Comparison of ENCODE assay signal across 17 cellular contexts in genomic region chr3:126622694-126623093, GRCh38. TPM values are rescaled to one million over a fixed set of nuclear protein-coding genes. Genes with fewer than 3 reads are reported as not detected.
DNase-seq lines count a peak whose midpoint lies in the region; ATAC-seq, FAIRE-seq and TF ChIP-seq lines count a peak whose summit lies in the region.
"Had no signal": no experiment of that assay in that cellular context is flagged by ENCODE, and none has a peak within 500 bp of the region (broad histone marks: within the 10 kb centered on the region; RNA-seq: fewer than 3 reads in every experiment).

No MANE protein-coding gene starts in this region.

- H3K27me3 ChIP-seq in Loucy (ENCODE audit: insufficient read depth, low read length, poor library complexity, severe bottlenecking), result no peaks in the 10 kb centered on the region
- no peaks in the 10 kb centered on the region for H3K27me3 ChIP-seq in keratinocyte (ENCODE audit: control insufficient read depth, extremely low read depth, insufficient read depth, low read length)
- no peaks in the 10 kb centered on the region for H3K27me3 ChIP-seq in smooth muscle cell (ENCODE audit: low read depth)
- H3K27me3 ChIP-seq: BLaER1 had no signal

- H3K4me1 Mint-ChIP-seq in activated naive CD4-positive, alpha-beta T cell treated with anti-CD3 and anti-CD28 coated beads for 36 hours (ENCODE audit: low read depth), result no peaks in the 10 kb centered on the region
- H3K4me1 Mint-ChIP-seq: CD8-positive, alpha-beta memory T cell had no signal

- DNase-seq in H54 (ENCODE audit: insufficient read length, low spot score) (no peak), keratinocyte (ENCODE audit: low read depth, low spot score) (no peak), smooth muscle cell (lab: John Stamatoyannopoulos, UW; ENCODE audit: unreplicated experiment) (no peak), NAMALWA (ENCODE audit: low spot score) (no peak)
- no peak for DNase-seq in activated naive CD4-positive, alpha-beta T cell treated with anti-CD3 and anti-CD28 coated beads for 36 hours
- DNase-seq: 8988T; AML-193; Caco-2; CD8-positive, alpha-beta memory T cell; DND-41; GDM1 had no signal

- peaks cover 7% of the 10 kb centered on the region for H3K36me3 Mint-ChIP-seq in activated naive CD4-positive, alpha-beta T cell treated with anti-CD3 and anti-CD28 coated beads for 36 hours (ENCODE audit: low read depth)
- H3K36me3 Mint-ChIP-seq: CD8-positive, alpha-beta memory T cell had no signal

- CTCF ChIA-PET in activated naive CD4-positive, alpha-beta T cell treated with anti-CD3 and anti-CD28 coated beads for 36 hours (lab: Charles Lee), result interaction anchor here (1.2 kb wide), 1 partner anchor 9 kb away, joined by 3 read pairs; no protein-coding TSS in a partner anchor

- no peak overlapping the region for H3K27ac Mint-ChIP-seq in activated naive CD4-positive, alpha-beta T cell treated with anti-CD3 and anti-CD28 coated beads for 36 hours
- H3K27ac Mint-ChIP-seq: CD8-positive, alpha-beta memory T cell had no signal

- H3K9me3 ChIP-seq in Loucy (ENCODE audit: insufficient read depth, low read depth, low read length), result no peaks in the 10 kb centered on the region
- no peaks in the 10 kb centered on the region for H3K9me3 ChIP-seq in keratinocyte (ENCODE audit: control insufficient read depth, low read depth, low read length)
- no peaks in the 10 kb centered on the region for H3K9me3 ChIP-seq in smooth muscle cell (replicated peaks; ENCODE audit: low read depth)
- H3K9me3 ChIP-seq: BLaER1, Caco-2 had no signal

- FAIRE-seq in H54 (lab: Jason Lieb, UNC), result peak; percentile 38
- peak; percentile 32 for FAIRE-seq in keratinocyte (lab: Jason Lieb, UNC)
- FAIRE-seq: GM12892, GM19239, H1 had no signal

- no peak overlapping the region for H3K4me3 Mint-ChIP-seq in activated naive CD4-positive, alpha-beta T cell treated with anti-CD3 and anti-CD28 coated beads for 36 hours
- H3K4me3 Mint-ChIP-seq: CD8-positive, alpha-beta memory T cell had no signal

- H3K27ac ChIP-seq in keratinocyte (ENCODE audit: control insufficient read depth, insufficient read depth, low read length) (no peak overlapping the region), smooth muscle cell (ENCODE audit: low read depth) (peak overlapping the region; percentile 72)
- H3K27ac ChIP-seq: BLaER1 had no signal

- H3K9me1 ChIP-seq in keratinocyte (ENCODE audit: control insufficient read depth, extremely low read depth, insufficient read depth, low read length), result no peaks in the 10 kb centered on the region

- H2AFZ ChIP-seq in Loucy (ENCODE audit: low read length) (no peak overlapping the region), keratinocyte (ENCODE audit: control insufficient read depth, low read length) (no peak overlapping the region), smooth muscle cell (ENCODE audit: low read depth) (no peak overlapping the region)

- dilution Hi-C loops in keratinocyte (cut with MboI; ENCODE audit: extremely low pct_ligation_motif_present, low sequenced_read_pairs), result no loop called here

- H3K9ac ChIP-seq in Loucy (ENCODE audit: low read depth, low read length, poor library complexity, severe bottlenecking), result peak overlapping the region; percentile 5
- no peak overlapping the region for H3K9ac ChIP-seq in keratinocyte (ENCODE audit: control insufficient read depth, extremely low read depth, insufficient read depth, low read length)
- H3K9ac ChIP-seq in smooth muscle cell (ENCODE audit: low read depth), result no peak overlapping the region
- H3K9ac ChIP-seq: BLaER1 had no signal

- H3K9me3 Mint-ChIP-seq in activated naive CD4-positive, alpha-beta T cell treated with anti-CD3 and anti-CD28 coated beads for 36 hours, result no peaks in the 10 kb centered on the region
- H3K9me3 Mint-ChIP-seq: CD8-positive, alpha-beta memory T cell had no signal

- H4K20me1 ChIP-seq in Loucy (ENCODE audit: insufficient read depth, low read length, poor library complexity, severe bottlenecking), result no peaks in the 10 kb centered on the region
- no peaks in the 10 kb centered on the region for H4K20me1 ChIP-seq in keratinocyte (ENCODE audit: control insufficient read depth, extremely low read depth, insufficient read depth, low read length)
- no peaks in the 10 kb centered on the region for H4K20me1 ChIP-seq in smooth muscle cell (ENCODE audit: low read depth)
- H4K20me1 ChIP-seq: BLaER1 had no signal

- TF ChIP-seq CTCF in Loucy (conservative IDR thresholded peaks at IDR 0.05; ENCODE audit: low read length) (no peak), keratinocyte (optimal IDR thresholded peaks at IDR 0.05 in 1 of 3, IDR thresholded peaks at IDR 0.05 in 1 of 3, conservative IDR thresholded peaks at IDR 0.05 in 1 of 3; ENCODE audit: extremely low read depth in 1 of 3, insufficient read depth in 2 of 3, low read length in 3 of 3) (no peak), smooth muscle cell (IDR thresholded peaks at IDR 0.05; ENCODE audit: borderline replicate concordance, insufficient read depth, poor library complexity, severe bottlenecking) (no peak)

- WGBS in smooth muscle cell (ENCODE audit: low lambda C conversion rate), result 100% methylated on average over 1 of the region's 1 CpG

- H3K4me1 ChIP-seq in Loucy (ENCODE audit: insufficient read depth, low read length, poor library complexity, severe bottlenecking) (peaks cover 80% of the 10 kb centered on the region), keratinocyte (ENCODE audit: control insufficient read depth, extremely low read depth, insufficient read depth, low read length) (peaks cover 30% of the 10 kb centered on the region), smooth muscle cell (ENCODE audit: low read depth) (peaks cover 18% of the 10 kb centered on the region)
- H3K4me1 ChIP-seq: Caco-2 had no signal

- H3K4me3 ChIP-seq in Loucy (ENCODE audit: low read length, poor library complexity, severe bottlenecking) (no peak overlapping the region), keratinocyte (ENCODE audit: control insufficient read depth in 2 of 3, extremely low read depth in 1 of 3, insufficient read depth in 2 of 3, low read depth in 1 of 3, low read length in 3 of 3) (no peak overlapping the region), smooth muscle cell (no peak overlapping the region)
- H3K4me3 ChIP-seq: BLaER1 had no signal

- H3K27me3 Mint-ChIP-seq in activated naive CD4-positive, alpha-beta T cell treated with anti-CD3 and anti-CD28 coated beads for 36 hours (ENCODE audit: low read depth), result no peaks in the 10 kb centered on the region

- no peak overlapping the region for H3K4me2 ChIP-seq in Loucy (ENCODE audit: low read depth, low read length, poor library complexity, severe bottlenecking)
- no peak overlapping the region for H3K4me2 ChIP-seq in keratinocyte (ENCODE audit: control insufficient read depth, extremely low read depth, insufficient read depth, low read depth, low read length)
- peak overlapping the region; percentile 75 for H3K4me2 ChIP-seq in smooth muscle cell
- H3K4me2 ChIP-seq: BLaER1 had no signal

- H3F3A ChIP-seq in Loucy (ENCODE audit: low read depth) (peaks cover 7% of the 10 kb centered on the region), smooth muscle cell (ENCODE audit: low read depth) (peaks cover 5% of the 10 kb centered on the region)

- intact Hi-C loops in activated naive CD4-positive, alpha-beta T cell treated with anti-CD3 and anti-CD28 coated beads for 36 hours (cut with micrococcal nuclease), result no loop called here

- TF ChIP-seq POLR2A in H54 (IDR thresholded peaks at IDR 0.05; ENCODE audit: low read depth, low read length), result no peak

- no peaks in the 10 kb centered on the region for H3K9me2 ChIP-seq in Loucy (replicated peaks; ENCODE audit: low read depth, low read length)

- H3K36me3 ChIP-seq in Loucy (ENCODE audit: insufficient read depth, low read length), result no peaks in the 10 kb centered on the region; the same call in 1 of the 2 replicates
- peaks cover 0 to 2% of the 10 kb centered on the region in 2 experiments for H3K36me3 ChIP-seq in keratinocyte (ENCODE audit: control insufficient read depth in 2 of 2, extremely low read depth in 1 of 2, insufficient read depth in 2 of 2, low read length in 2 of 2)
- no peaks in the 10 kb centered on the region for H3K36me3 ChIP-seq in smooth muscle cell (ENCODE audit: low read depth)
- H3K36me3 ChIP-seq: BLaER1 had no signal

- H3K79me2 ChIP-seq in Loucy (ENCODE audit: insufficient read depth, low read length) (no peaks in the 10 kb centered on the region), keratinocyte (ENCODE audit: control insufficient read depth, insufficient read depth, low read length) (no peaks in the 10 kb centered on the region), smooth muscle cell (ENCODE audit: low read depth) (no peaks in the 10 kb centered on the region)

- no peak for ATAC-seq in GM18868 (IDR thresholded peaks at IDR 0.05; ENCODE audit: unreplicated experiment)

RNA-seq across cellular contexts. Expression of gene TXNRD3, which starts 32.2 kb away (rescaled TPM):
- polyA plus RNA-seq in keratinocyte (6.3 to 11.0 TPM (median 9.7 TPM) in 3 replicates), smooth muscle cell (19.2 and 27.2 TPM in 2 replicates)
- polyA plus RNA-seq in keratinocyte (2011; ENCODE audit: low read depth), result 10.2 TPM
- 10.2 and 11.7 TPM in 2 replicates for polyA plus RNA-seq in keratinocyte (2011; cell fraction: cytosol; rRNA removed)
- 13.5 and 17.2 TPM in 2 replicates for polyA plus RNA-seq in keratinocyte (2011; cell fraction: nucleus; rRNA removed)
- polyA plus RNA-seq in keratinocyte (2012; ENCODE audit: low replicate concordance), result 13.9 and 14.3 TPM in 2 replicates
- 9.9 to 11.5 TPM (median 11.0 TPM) in 3 replicates for polyA minus RNA-seq in keratinocyte
- polyA minus RNA-seq in keratinocyte (2011; cell fraction: cytosol; rRNA and poly(A)+ RNA removed), result 3.8 TPM
- polyA minus RNA-seq in keratinocyte (2011; cell fraction: nucleus; rRNA and poly(A)+ RNA removed), result 6.8 and 13.4 TPM in 2 replicates
- total RNA-seq in smooth muscle cell, result 13.7 and 14.8 TPM in 2 replicates
- total RNA-seq in activated naive CD4-positive, alpha-beta T cell treated with anti-CD3 and anti-CD28 coated beads for 36 hours, result 1 to 10 TPM; 3.1 to 4.6 TPM
